ENCODE assay signal across 1 cellular context in the genomic region with DNA sequence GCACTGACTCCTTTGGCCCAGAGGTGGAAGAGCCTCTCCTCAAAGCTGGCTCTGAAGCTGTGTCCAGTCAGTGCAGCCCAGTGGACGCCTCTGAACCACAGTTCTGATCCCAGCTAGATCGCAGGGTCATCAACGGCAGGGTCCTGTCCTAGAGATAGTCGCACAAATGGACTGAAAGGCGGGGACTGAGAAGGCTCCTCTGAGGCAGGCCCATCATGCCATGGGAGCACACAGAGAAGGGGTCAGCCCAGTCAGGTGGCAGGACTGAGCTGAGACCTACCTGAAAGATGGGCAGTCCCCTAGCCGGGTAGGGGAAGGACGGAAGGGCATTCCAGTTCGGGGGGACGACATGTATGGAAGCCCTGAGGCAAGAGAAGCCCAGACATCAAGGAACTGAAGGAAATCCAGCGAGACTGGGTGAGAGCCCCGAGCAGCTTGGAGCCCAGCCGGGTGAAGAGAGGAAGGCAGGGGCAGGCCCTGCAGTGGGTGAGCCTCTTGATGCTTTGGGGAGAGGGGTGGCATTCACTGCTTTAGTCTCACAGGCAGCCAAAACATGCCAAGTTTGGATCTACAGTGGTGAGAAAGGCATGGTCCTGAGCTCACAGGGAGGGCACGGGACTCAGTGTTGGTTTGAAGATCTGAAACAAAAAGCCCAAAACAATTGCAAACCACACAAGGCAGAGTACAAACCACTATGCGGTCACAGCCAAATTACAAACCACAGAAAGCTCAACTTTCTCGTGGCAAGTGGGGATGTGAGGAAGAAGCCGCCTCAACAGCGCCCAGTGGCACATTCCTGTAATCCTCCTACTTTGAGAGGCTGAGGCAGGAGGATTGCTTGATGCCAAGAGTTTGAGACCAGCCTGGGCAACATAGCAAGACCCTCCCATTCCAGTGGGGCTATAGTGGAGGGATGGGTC.
TF ChIP-seq lines count a peak whose summit lies in the region.

No MANE protein-coding gene starts in this region.

TF ChIP-seq in K562, 482 proteins besides CTCF, POLR2A, EP300 and RAD21:
- 0 out of 4 replicates have a peak, but pooled peaks of 1 of the 2 experiments have one; percentile 11 for TF ChIP-seq SIN3A (IDR thresholded peaks at IDR 0.05; ENCODE audit: borderline replicate concordance in 2 of 2, control insufficient read depth in 1 of 2, low read depth in 2 of 2, low read length in 2 of 2)
- peak; percentile 34; the same call in 1 of the 2 replicates for TF ChIP-seq POLR2AphosphoS5 (IDR thresholded peaks at IDR 0.05; ENCODE audit: control insufficient read depth, insufficient read depth, low read depth, low read length)
- TF ChIP-seq, protein P1, sequence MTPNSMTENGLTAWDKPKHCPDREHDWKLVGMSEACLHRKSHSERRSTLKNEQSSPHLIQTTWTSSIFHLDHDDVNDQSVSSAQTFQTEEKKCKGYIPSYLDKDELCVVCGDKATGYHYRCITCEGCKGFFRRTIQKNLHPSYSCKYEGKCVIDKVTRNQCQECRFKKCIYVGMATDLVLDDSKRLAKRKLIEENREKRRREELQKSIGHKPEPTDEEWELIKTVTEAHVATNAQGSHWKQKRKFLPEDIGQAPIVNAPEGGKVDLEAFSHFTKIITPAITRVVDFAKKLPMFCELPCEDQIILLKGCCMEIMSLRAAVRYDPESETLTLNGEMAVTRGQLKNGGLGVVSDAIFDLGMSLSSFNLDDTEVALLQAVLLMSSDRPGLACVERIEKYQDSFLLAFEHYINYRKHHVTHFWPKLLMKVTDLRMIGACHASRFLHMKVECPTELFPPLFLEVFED (CRISPR knock-in tag; conservative IDR thresholded peaks at IDR 0.05) = 0 out of 2 replicates have a peak, but pooled peaks have one; percentile 5
- no peak for TF ChIP-seq ZBTB8A (IDR thresholded peaks at IDR 0.05; ENCODE audit: partially characterized antibody)
- TF ChIP-seq, protein P2, sequence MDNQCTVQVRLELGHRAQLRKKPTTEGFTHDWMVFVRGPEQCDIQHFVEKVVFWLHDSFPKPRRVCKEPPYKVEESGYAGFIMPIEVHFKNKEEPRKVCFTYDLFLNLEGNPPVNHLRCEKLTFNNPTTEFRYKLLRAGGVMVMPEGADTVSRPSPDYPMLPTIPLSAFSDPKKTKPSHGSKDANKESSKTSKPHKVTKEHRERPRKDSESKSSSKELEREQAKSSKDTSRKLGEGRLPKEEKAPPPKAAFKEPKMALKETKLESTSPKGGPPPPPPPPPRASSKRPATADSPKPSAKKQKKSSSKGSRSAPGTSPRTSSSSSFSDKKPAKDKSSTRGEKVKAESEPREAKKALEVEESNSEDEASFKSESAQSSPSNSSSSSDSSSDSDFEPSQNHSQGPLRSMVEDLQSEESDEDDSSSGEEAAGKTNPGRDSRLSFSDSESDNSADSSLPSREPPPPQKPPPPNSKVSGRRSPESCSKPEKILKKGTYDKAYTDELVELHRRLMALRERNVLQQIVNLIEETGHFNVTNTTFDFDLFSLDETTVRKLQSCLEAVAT (IDR thresholded peaks at IDR 0.05) = no peak
- TF ChIP-seq ZNF121 (CRISPR knock-in tag; conservative IDR thresholded peaks at IDR 0.05) = peak; percentile 30; the same call in 1 of the 2 replicates
- TF ChIP-seq NR4A1 (CRISPR knock-in tag; IDR thresholded peaks at IDR 0.05) = no peak
- no peak for TF ChIP-seq NR4A1 (tag; IDR thresholded peaks at IDR 0.05)
- peak; percentile 65 for TF ChIP-seq POLR2B (IDR thresholded peaks at IDR 0.05; ENCODE audit: low read depth, partially characterized antibody)
- TF ChIP-seq POLR2AphosphoS2 (IDR thresholded peaks at IDR 0.05; ENCODE audit: low read length) = peak; percentile 85; the same call in 1 of the 2 replicates
- TF ChIP-seq PPARD (CRISPR knock-in tag; IDR thresholded peaks at IDR 0.05) = no peak
- TF ChIP-seq ZBTB1 (CRISPR knock-in tag; IDR thresholded peaks at IDR 0.05; ENCODE audit: borderline replicate concordance, low read depth) = 0 out of 2 replicates have a peak, but pooled peaks have one; percentile 29
- TF ChIP-seq SUPT5H (IDR thresholded peaks at IDR 0.05) = peak; percentile 84
